8 cellular contexts compared by ENCODE assay signal in genomic region chr1:21869620-21870121, GRCh38. TPM values are rescaled to one million over a fixed set of nuclear protein-coding genes. Genes with fewer than 3 reads are reported as not detected.
A peak's percentile ranks its signal among the peaks of the same experiment; 100 is the strongest.
DNase-seq lines count a peak whose midpoint lies in the region; ATAC-seq and TF ChIP-seq lines count a peak whose summit lies in the region.

No MANE protein-coding gene starts in this region.

- CTCF ChIA-PET in BJ (lab: Yijun Ruan, JAX) = interaction anchor here (1.0 to 1.2 kb wide), 2 partner anchors 11 to 22 kb away, joined by 3 to 5 read pairs; no protein-coding TSS in a partner anchor
- CTCF ChIA-PET in WTC11 (lab: Charles Lee) = interaction anchor here (0.6 to 1.0 kb wide), 2 partner anchors 12 to 66 kb away, joined by 3 to 4 read pairs; no protein-coding TSS in a partner anchor

- no peak overlapping the region for H3K4me3 Mint-ChIP-seq in stimulated activated naive CD8-positive, alpha-beta T cell treated with anti-CD3 and anti-CD28 coated beads, Interleukin-15, amount 100 ng/mL, for 72 hours
- H3K4me3 Mint-ChIP-seq in WTC11 (no peak overlapping the region), T-helper 17 cell (no peak overlapping the region)

- DNase-seq in BJ (ENCODE audit: low read depth) (peak; percentile 49), NCI-H2029 treated with DMSO at 0.1 percent for 48 hours (lab: John Stamatoyannopoulos, UW) (peak; percentile 55), coronary artery (ENCODE audit: low spot score) (peak; percentile 91), middle frontal gyrus (ENCODE audit: extremely low spot score, low spot score) (peak; percentile 22), WTC11 (ENCODE audit: low spot score) (no peak), T-helper 17 cell (no peak)
- DNase-seq in stimulated activated naive CD8-positive, alpha-beta T cell treated with anti-CD3 and anti-CD28 coated beads, Interleukin-15, amount 100 ng/mL, for 72 hours = no peak

- no peaks in the 10 kb centered on the region for H3K9me3 ChIP-seq in T-helper 17 cell (ENCODE audit: control insufficient read depth, low read length, poor library complexity, severe bottlenecking)

- H3K27ac ChIP-seq in coronary artery = peak overlapping the region; percentile 66 to 79

- no peak overlapping the region for H3K27ac Mint-ChIP-seq in stimulated activated naive CD8-positive, alpha-beta T cell treated with anti-CD3 and anti-CD28 coated beads, Interleukin-15, amount 100 ng/mL, for 72 hours
- no peak overlapping the region for H3K27ac Mint-ChIP-seq in WTC11
- H3K27ac Mint-ChIP-seq in T-helper 17 cell = no peak overlapping the region

- no peak for ATAC-seq in stimulated activated naive CD8-positive, alpha-beta T cell treated with anti-CD3 and anti-CD28 coated beads, Interleukin-15, amount 100 ng/mL, for 72 hours
- ATAC-seq in GM21515 (IDR thresholded peaks at IDR 0.05; ENCODE audit: unreplicated experiment) (no peak), WTC11 (no peak), T-helper 17 cell (no peak)

- H3K27me3 ChIP-seq in BJ (ENCODE audit: control insufficient read depth, insufficient read depth, low read length) = no peaks in the 10 kb centered on the region

- TF ChIP-seq CTCF in BJ (IDR thresholded peaks at IDR 0.05; ENCODE audit: insufficient read depth, low read depth, low read length) (no peak), coronary artery (IDR thresholded peaks at IDR 0.05) (no peak), WTC11 (IDR thresholded peaks at IDR 0.05) (no peak)

- H3K4me1 Mint-ChIP-seq in stimulated activated naive CD8-positive, alpha-beta T cell treated with anti-CD3 and anti-CD28 coated beads, Interleukin-15, amount 100 ng/mL, for 72 hours = peaks cover 10% of the 10 kb centered on the region
- H3K4me1 Mint-ChIP-seq in WTC11 (peaks cover 26% of the 10 kb centered on the region), T-helper 17 cell (peaks cover 2% of the 10 kb centered on the region)

- H3K36me3 Mint-ChIP-seq in WTC11 (peaks cover 27% of the 10 kb centered on the region), T-helper 17 cell (ENCODE audit: low read depth) (no peaks in the 10 kb centered on the region)

- H3K4me3 ChIP-seq in BJ (ENCODE audit: low read depth, low read length) = no peak overlapping the region
- H3K4me3 ChIP-seq in coronary artery = no peak overlapping the region

- H3K9me3 Mint-ChIP-seq in stimulated activated naive CD8-positive, alpha-beta T cell treated with anti-CD3 and anti-CD28 coated beads, Interleukin-15, amount 100 ng/mL, for 72 hours = no peaks in the 10 kb centered on the region
- no peaks in the 10 kb centered on the region for H3K9me3 Mint-ChIP-seq in WTC11

- H3K36me3 ChIP-seq in BJ (ENCODE audit: control insufficient read depth, insufficient read depth, low read length) = peaks cover 52% of the 10 kb centered on the region

- POLR2A ChIA-PET in BJ (lab: Charles Lee) = no interaction called here
- POLR2A ChIA-PET in WTC11 (lab: Charles Lee) = no interaction called here

- no peaks in the 10 kb centered on the region for H3K27me3 Mint-ChIP-seq in stimulated activated naive CD8-positive, alpha-beta T cell treated with anti-CD3 and anti-CD28 coated beads, Interleukin-15, amount 100 ng/mL, for 72 hours
- H3K27me3 Mint-ChIP-seq in WTC11 (ENCODE audit: low read depth) (no peaks in the 10 kb centered on the region), T-helper 17 cell (peaks cover 14% of the 10 kb centered on the region)

TF ChIP-seq in WTC11, 78 proteins besides CTCF, POLR2A, EP300 and RAD21:
- no peak for TF ChIP-seq ZNF317 (CRISPR knock-in tag; IDR thresholded peaks at IDR 0.05; ENCODE audit: borderline replicate concordance, low read depth)
- no peak for TF ChIP-seq ZNF232 (CRISPR knock-in tag; IDR thresholded peaks at IDR 0.05)
- TF ChIP-seq FOXP1 (CRISPR knock-in tag; IDR thresholded peaks at IDR 0.05; ENCODE audit: borderline replicate concordance) = no peak
- no peak for TF ChIP-seq CDX4 (CRISPR knock-in tag; IDR thresholded peaks at IDR 0.05; ENCODE audit: borderline replicate concordance)
- TF ChIP-seq TP53 (CRISPR knock-in tag; IDR thresholded peaks at IDR 0.05) = no peak

RNA-seq across cellular contexts. Expression of gene LDLRAD2, which starts 57.6 kb away (rescaled TPM):
- polyA plus RNA-seq in BJ (2011; rRNA removed) = 0.02 TPM in 1 of 2 replicates, not detected in the other
- not detected in 2 replicates for polyA minus RNA-seq in BJ (2011; rRNA and poly(A)+ RNA removed)
- total RNA-seq in WTC11 (2021) (0.63 to 1.3 TPM (median 0.85 TPM) in 3 replicates), T-helper 17 cell (not detected)

Comparison
In these comparisons a context has a peak if more than half of its experiments do, and no peak if none do; other contexts are left out.
1. DNase-seq: peak in BJ (single experiment), NCI-H2029 treated with DMSO at 0.1 percent for 48 hours (single experiment), coronary artery (single experiment) and middle frontal gyrus (single experiment); none in stimulated activated naive CD8-positive, alpha-beta T cell treated with anti-CD3 and anti-CD28 coated beads, Interleukin-15, amount 100 ng/mL, for 72 hours (0 of 2), WTC11 (single experiment) and T-helper 17 cell (0 of 3).